Comparison of ENCODE assay signal across 11 cellular contexts in the genomic region with DNA sequence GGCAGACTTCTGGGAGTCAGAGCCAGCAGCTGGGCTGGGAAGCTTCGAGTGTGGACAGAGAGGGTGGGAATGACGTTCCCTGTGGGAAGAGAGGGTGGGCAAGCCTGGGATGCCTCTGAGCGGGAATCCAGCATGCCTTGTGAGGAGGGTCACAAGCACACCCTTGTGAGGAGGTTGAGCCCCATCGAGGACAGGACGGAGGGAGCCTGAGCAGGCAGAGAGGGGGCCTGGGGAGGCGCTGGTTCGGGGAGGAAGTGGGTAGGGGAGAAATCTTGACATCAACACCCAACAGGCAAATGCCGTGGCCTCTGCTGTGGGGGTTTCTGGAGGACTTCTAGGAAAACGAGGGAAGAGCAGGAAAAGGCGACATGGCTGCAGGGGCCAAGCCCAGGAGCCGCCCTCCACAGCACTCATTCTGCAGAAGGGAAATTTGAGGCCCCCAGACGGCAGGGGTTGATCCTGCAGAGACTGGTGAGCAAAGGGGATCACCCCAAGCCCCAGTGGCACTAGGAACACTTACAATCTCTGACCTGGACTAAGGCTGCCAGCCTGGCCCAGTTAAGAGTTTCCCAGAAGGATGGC. TPM values are rescaled to one million over a fixed set of nuclear protein-coding genes. Genes with fewer than 3 reads are reported as not detected.
DNase-seq lines count a peak whose midpoint lies in the region; ATAC-seq, FAIRE-seq and TF ChIP-seq lines count a peak whose summit lies in the region.
"Had no signal": no experiment of that assay in that cellular context is flagged by ENCODE, and none has a peak within 500 bp of the region (broad histone marks: within the 10 kb centered on the region; RNA-seq: fewer than 3 reads in every experiment).

No MANE protein-coding gene starts in this region.

- H3K79me2 ChIP-seq in SK-N-SH (ENCODE audit: insufficient read depth) = no peaks in the 10 kb centered on the region

- no peak overlapping the region for H2BK120ac ChIP-seq in mesenchymal stem cell (ENCODE audit: low read depth, low read length)

- no peak overlapping the region for H2BK12ac ChIP-seq in mesenchymal stem cell (ENCODE audit: low read length in 2 of 2)

- H3K27me3 Mint-ChIP-seq in activated T-helper 2 cell treated with anti-CD3 and anti-CD28 coated beads, Interferon-gamma antibody, Interleukin-2, Interleukin-4, amounts not matched to agents 10 μg/mL and 5 μg/mL and 100 μg/mL, durations not matched to agents 14 hours and 24 hours and 36 hours (ENCODE audit: low read depth) = peaks cover 11% of the 10 kb centered on the region
- peaks cover 57% of the 10 kb centered on the region for H3K27me3 Mint-ChIP-seq in stimulated activated naive CD8-positive, alpha-beta T cell treated with anti-CD3 and anti-CD28 coated beads, Interleukin-15, amount 100 ng/mL, for 72 hours

- no peaks in the 10 kb centered on the region for H3K9me3 Mint-ChIP-seq in activated T-helper 2 cell treated with anti-CD3 and anti-CD28 coated beads, Interferon-gamma antibody, Interleukin-2, Interleukin-4, amounts not matched to agents 10 μg/mL and 5 μg/mL and 100 μg/mL, durations not matched to agents 14 hours and 24 hours and 36 hours
- H3K9me3 Mint-ChIP-seq in stimulated activated naive CD8-positive, alpha-beta T cell treated with anti-CD3 and anti-CD28 coated beads, Interleukin-15, amount 100 ng/mL, for 72 hours = peaks cover 0 to 3% of the 10 kb centered on the region in 2 donors

- H3K9me3 ChIP-seq in SK-N-SH (no peaks in the 10 kb centered on the region), mesenchymal stem cell (ENCODE audit: control insufficient read depth, low read length) (no peaks in the 10 kb centered on the region), pancreas (no peaks in the 10 kb centered on the region)

- H3K36me3 ChIP-seq in SK-N-SH (replicated peaks in 1 of 2; ENCODE audit: control insufficient read depth in 1 of 2, insufficient read depth in 2 of 2, low read length in 1 of 2) (no peaks in the 10 kb centered on the region), mesenchymal stem cell (ENCODE audit: control insufficient read depth in 1 of 2, insufficient read depth in 2 of 2, low read depth in 1 of 2, low read length in 2 of 2) (peaks cover 0 to 2% of the 10 kb centered on the region in 2 experiments), pancreas (no peaks in the 10 kb centered on the region)

- H3K4me3 Mint-ChIP-seq in activated T-helper 2 cell treated with anti-CD3 and anti-CD28 coated beads, Interferon-gamma antibody, Interleukin-2, Interleukin-4, amounts not matched to agents 10 μg/mL and 5 μg/mL and 100 μg/mL, durations not matched to agents 14 hours and 24 hours and 36 hours (ENCODE audit: low read depth) = peak overlapping the region; percentile 67
- H3K4me3 Mint-ChIP-seq in stimulated activated naive CD8-positive, alpha-beta T cell treated with anti-CD3 and anti-CD28 coated beads, Interleukin-15, amount 100 ng/mL, for 72 hours = peak overlapping the region; percentile 80 to 88

- H3K4me2 ChIP-seq in SK-N-SH (peak overlapping the region; percentile 57; the same call in 1 of the 2 replicates), mesenchymal stem cell (ENCODE audit: low read length, poor library complexity, severe bottlenecking) (peak overlapping the region; percentile 96)

- intact Hi-C loops in activated T-helper 2 cell treated with anti-CD3 and anti-CD28 coated beads, Interferon-gamma antibody, Interleukin-2, Interleukin-4, amounts not matched to agents 10 μg/mL and 5 μg/mL and 100 μg/mL, durations not matched to agents 14 hours and 24 hours and 36 hours (cut with micrococcal nuclease) = loop anchor here (5.0 kb wide), 1 partner anchor 100 kb away; a partner anchor contains a TSS
- intact Hi-C loops in pancreas (cut with DNase I) = no loop called here

- no peak overlapping the region for H3K4ac ChIP-seq in mesenchymal stem cell (ENCODE audit: low read depth in 1 of 2, low read length in 2 of 2)

- POLR2A ChIA-PET in SK-N-SH (lab: Yijun Ruan, JAX) = no interaction called here

- TF ChIP-seq EP300 in SK-N-SH (IDR thresholded peaks at IDR 0.05; ENCODE audit: borderline replicate concordance in 1 of 2, low read depth in 1 of 2, low read length in 1 of 2) = no peak

- H3K36me3 Mint-ChIP-seq in activated T-helper 2 cell treated with anti-CD3 and anti-CD28 coated beads, Interferon-gamma antibody, Interleukin-2, Interleukin-4, amounts not matched to agents 10 μg/mL and 5 μg/mL and 100 μg/mL, durations not matched to agents 14 hours and 24 hours and 36 hours (ENCODE audit: low read depth) = peaks cover 30% of the 10 kb centered on the region

- DNase-seq in SK-N-SH (no peak), mesenchymal stem cell (no peak), hypothalamus (lab: John Stamatoyannopoulos, UW) (no peak), pancreas (no peak)
- DNase-seq in activated T-helper 2 cell treated with anti-CD3 and anti-CD28 coated beads, Interferon-gamma antibody, Interleukin-2, Interleukin-4, amounts not matched to agents 10 μg/mL and 5 μg/mL and 100 μg/mL, durations not matched to agents 14 hours and 24 hours and 36 hours (ENCODE audit: low spot score) = no peak
- DNase-seq in stimulated activated naive CD8-positive, alpha-beta T cell treated with anti-CD3 and anti-CD28 coated beads, Interleukin-15, amount 100 ng/mL, for 72 hours = peak in 1 of 2 donors; percentile 35
- DNase-seq: MM.1S had no signal

- no peaks in the 10 kb centered on the region for H3F3A ChIP-seq in SK-N-SH (replicated peaks; ENCODE audit: insufficient read depth)

- H3K27ac ChIP-seq in SK-N-SH (ENCODE audit: low read depth in 2 of 2, low read length in 1 of 2) = no peak overlapping the region
- H3K27ac ChIP-seq in mesenchymal stem cell (ENCODE audit: low read length, poor library complexity, severe bottlenecking) = no peak overlapping the region
- no peak overlapping the region for H3K27ac ChIP-seq in pancreas
- H3K27ac ChIP-seq: 22Rv1 had no signal

- H3K4me1 ChIP-seq in SK-N-SH (ENCODE audit: control insufficient read depth in 1 of 2, insufficient read depth in 2 of 2, low read depth in 1 of 2, low read length in 1 of 2) (peaks cover 0 to 9% of the 10 kb centered on the region in 2 experiments; a peak in 1 of 4 replicates), mesenchymal stem cell (ENCODE audit: control insufficient read depth, insufficient read depth, low read depth, low read length) (peaks cover 19% of the 10 kb centered on the region), pancreas (no peaks in the 10 kb centered on the region)

- no peak for FAIRE-seq in pancreas (lab: Jason Lieb, UNC)

- H4K91ac ChIP-seq in mesenchymal stem cell (ENCODE audit: low read length) = peak overlapping the region; percentile 40

- peak overlapping the region; percentile 65 for H3K27ac Mint-ChIP-seq in activated T-helper 2 cell treated with anti-CD3 and anti-CD28 coated beads, Interferon-gamma antibody, Interleukin-2, Interleukin-4, amounts not matched to agents 10 μg/mL and 5 μg/mL and 100 μg/mL, durations not matched to agents 14 hours and 24 hours and 36 hours
- peak overlapping the region; percentile 57 to 82 for H3K27ac Mint-ChIP-seq in stimulated activated naive CD8-positive, alpha-beta T cell treated with anti-CD3 and anti-CD28 coated beads, Interleukin-15, amount 100 ng/mL, for 72 hours

- peak overlapping the region; percentile 12 for H4K8ac ChIP-seq in mesenchymal stem cell (ENCODE audit: low read length)

- peak overlapping the region in 1 of 2 experiments; percentile 4 for H3K18ac ChIP-seq in mesenchymal stem cell (ENCODE audit: low read depth in 1 of 2, low read length in 2 of 2)

- H3K4me3 ChIP-seq in SK-N-SH (ENCODE audit: low read depth in 2 of 2, low read length in 1 of 2) (no peak overlapping the region), mesenchymal stem cell (ENCODE audit: insufficient read depth in 1 of 2, low read depth in 1 of 2, low read length in 2 of 2) (peak overlapping the region; percentile 19 to 72), pancreas (peak overlapping the region in 2 of 4 donors; percentile 36 to 44)

- ATAC-seq in SK-N-SH treated with all-trans-retinoic acid at 6 μM for 48 hours = no peak
- peak; percentile 65 for ATAC-seq in stimulated activated naive CD8-positive, alpha-beta T cell treated with anti-CD3 and anti-CD28 coated beads, Interleukin-15, amount 100 ng/mL, for 72 hours
- ATAC-seq in HG03135 (IDR thresholded peaks at IDR 0.05; ENCODE audit: unreplicated experiment) = no peak
- no peak for ATAC-seq in pancreas

- no peak overlapping the region for H3K23ac ChIP-seq in mesenchymal stem cell (ENCODE audit: low read length in 2 of 2)

- TF ChIP-seq CTCF in SK-N-SH (IDR thresholded peaks at IDR 0.05) = no peak
- TF ChIP-seq CTCF in pancreas (IDR thresholded peaks at IDR 0.05) = no peak

- 93% methylated on average over 12 of the region's 12 CpGs for WGBS in SK-N-SH (ENCODE audit: low lambda C conversion rate)
- WGBS in mesenchymal stem cell = 72% methylated on average over 8 of the region's 12 CpGs
- 84 to 86% methylated on average over 12 of the region's 12 CpGs for WGBS in pancreas, 2 donors

- H3K79me1 ChIP-seq in mesenchymal stem cell (replicated peaks; ENCODE audit: low read length, poor library complexity, severe bottlenecking) = no peaks in the 10 kb centered on the region

- H2BK15ac ChIP-seq in mesenchymal stem cell (ENCODE audit: low read depth, poor library complexity, severe bottlenecking) = no peak overlapping the region

- no peak overlapping the region for H3K14ac ChIP-seq in mesenchymal stem cell (ENCODE audit: low read length in 2 of 2)

- H3K27me3 ChIP-seq in SK-N-SH (ENCODE audit: insufficient read depth) (no peaks in the 10 kb centered on the region), mesenchymal stem cell (ENCODE audit: control insufficient read depth in 1 of 2, insufficient read depth in 1 of 2, low read length in 2 of 2) (peaks cover 21 to 45% of the 10 kb centered on the region in 2 experiments), pancreas (peaks cover 0 to 9% (median 0%) of the 10 kb centered on the region in 4 donors)

- H2BK5ac ChIP-seq in mesenchymal stem cell (ENCODE audit: low read depth, low read length, poor library complexity, severe bottlenecking) = no peak overlapping the region

- H4K20me1 ChIP-seq in SK-N-SH (ENCODE audit: insufficient read depth) = no peaks in the 10 kb centered on the region

- peak overlapping the region; percentile 82; the same call in 1 of the 2 replicates for H2AFZ ChIP-seq in SK-N-SH (ENCODE audit: low read depth)
- H2AFZ ChIP-seq in mesenchymal stem cell (ENCODE audit: low read depth, low read length) = no peak overlapping the region

- no peak overlapping the region for H2AK5ac ChIP-seq in mesenchymal stem cell (ENCODE audit: low read length, severe bottlenecking)

- CTCF ChIA-PET in SK-N-SH (lab: Yijun Ruan, JAX) = interaction anchor here (1.1 to 1.5 kb wide), 2 partner anchors 9 to 164 kb away, joined by 3 to 4 read pairs; no protein-coding TSS in a partner anchor

- H3K9ac ChIP-seq in SK-N-SH = no peak overlapping the region
- H3K9ac ChIP-seq in mesenchymal stem cell (ENCODE audit: low read length) = peak overlapping the region; percentile 48

- no peaks in the 10 kb centered on the region for H3K9me2 ChIP-seq in SK-N-SH

- TF ChIP-seq RAD21 in SK-N-SH (IDR thresholded peaks at IDR 0.05; ENCODE audit: low read length) = no peak

- H3K4me1 Mint-ChIP-seq in activated T-helper 2 cell treated with anti-CD3 and anti-CD28 coated beads, Interferon-gamma antibody, Interleukin-2, Interleukin-4, amounts not matched to agents 10 μg/mL and 5 μg/mL and 100 μg/mL, durations not matched to agents 14 hours and 24 hours and 36 hours (ENCODE audit: low read depth) = peaks cover 58% of the 10 kb centered on the region
- H3K4me1 Mint-ChIP-seq in stimulated activated naive CD8-positive, alpha-beta T cell treated with anti-CD3 and anti-CD28 coated beads, Interleukin-15, amount 100 ng/mL, for 72 hours = peaks cover 64% of the 10 kb centered on the region

RNA-seq across cellular contexts. Expression of a gene that starts 1.1 kb away (rescaled TPM):
- polyA plus RNA-seq in SK-N-SH (2012; rRNA removed) (0.05 and 0.08 TPM in 2 replicates), pancreas (under 1 TPM in 1 of 2 donors, not detected in 1; 0.07 TPM)
- polyA plus RNA-seq in SK-N-SH (2012; cell fraction: cytosol; rRNA removed) = not detected in 2 replicates
- polyA plus RNA-seq in SK-N-SH (2012; cell fraction: nucleus; rRNA removed) = 0.47 and 0.73 TPM in 2 replicates
- 777 and 830 TPM in 2 replicates for total RNA-seq in activated T-helper 2 cell treated with anti-CD3 and anti-CD28 coated beads, Interferon-gamma antibody, Interleukin-2, Interleukin-4, amounts not matched to agents 10 μg/mL and 5 μg/mL and 100 μg/mL, durations not matched to agents 14 hours and 24 hours and 36 hours
- polyA plus RNA-seq in mesenchymal stem cell (2013, experiment 1 of 2) = not detected
- not detected for polyA plus RNA-seq in mesenchymal stem cell (2013, experiment 2 of 2)
- not detected for total RNA-seq in pancreas

RNA-seq across cellular contexts. Expression of a gene that starts 16.9 kb away (rescaled TPM):
- not detected in 2 replicates for polyA plus RNA-seq in SK-N-SH (2012; rRNA removed)
- polyA plus RNA-seq in SK-N-SH (2012; cell fraction: cytosol; rRNA removed) = not detected in 2 replicates
- not detected in 2 replicates for polyA plus RNA-seq in SK-N-SH (2012; cell fraction: nucleus; rRNA removed)
- 21.6 and 25.8 TPM in 2 replicates for total RNA-seq in activated T-helper 2 cell treated with anti-CD3 and anti-CD28 coated beads, Interferon-gamma antibody, Interleukin-2, Interleukin-4, amounts not matched to agents 10 μg/mL and 5 μg/mL and 100 μg/mL, durations not matched to agents 14 hours and 24 hours and 36 hours
- polyA plus RNA-seq in mesenchymal stem cell (2013, experiment 1 of 2) = not detected
- not detected for polyA plus RNA-seq in mesenchymal stem cell (2013, experiment 2 of 2)
- total RNA-seq in pancreas = not detected
- not detected for polyA plus RNA-seq in pancreas
- total RNA-seq: mononuclear cell had no signal

Comparison
In these comparisons a context has a peak if more than half of its experiments do, and no peak if none do; other contexts are left out.
1. H3K4me3 ChIP-seq: peak in mesenchymal stem cell (2 of 2); none in SK-N-SH (0 of 2).
2. RNA of a gene that starts 1.1 kb away (total RNA-seq): 777 to 830 TPM in activated T-helper 2 cell treated with anti-CD3 and anti-CD28 coated beads, Interferon-gamma antibody, Interleukin-2, Interleukin-4, amounts not matched to agents 10 μg/mL and 5 μg/mL and 100 μg/mL, durations not matched to agents 14 hours and 24 hours and 36 hours; not detected in pancreas; every median in the first group is over 100 times any median in the second.
3. RNA of a gene that starts 16.9 kb away (total RNA-seq): 21.6 to 25.8 TPM in activated T-helper 2 cell treated with anti-CD3 and anti-CD28 coated beads, Interferon-gamma antibody, Interleukin-2, Interleukin-4, amounts not matched to agents 10 μg/mL and 5 μg/mL and 100 μg/mL, durations not matched to agents 14 hours and 24 hours and 36 hours; not detected in pancreas; every median in the first group is over 10 times any median in the second.